Comparison of ENCODE assay signal across 9 cellular contexts in the genomic region with DNA sequence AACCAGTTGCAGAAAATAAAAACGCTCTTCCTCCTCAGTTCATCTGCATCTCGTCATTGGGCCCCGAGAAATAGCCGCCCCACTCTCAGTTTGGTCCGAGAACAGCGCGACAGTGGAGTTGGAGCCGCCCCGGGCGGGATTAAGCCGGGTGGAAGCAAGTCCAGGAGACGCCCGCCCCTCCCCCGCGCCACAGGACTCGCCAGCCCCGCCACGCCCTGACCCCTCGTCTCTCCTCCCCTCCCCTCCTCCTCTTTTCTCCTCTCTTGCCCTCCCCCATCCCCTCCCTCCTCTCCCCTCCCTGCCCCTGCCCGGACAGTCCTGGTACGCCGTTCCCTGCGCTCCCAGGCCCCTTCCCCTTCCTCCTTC.
DNase-seq lines count a peak whose midpoint lies in the region; ATAC-seq and TF ChIP-seq lines count a peak whose summit lies in the region.
"Had no signal": no experiment of that assay in that cellular context is flagged by ENCODE, and none has a peak within 500 bp of the region (broad histone marks: within the 10 kb centered on the region; RNA-seq: fewer than 3 reads in every experiment).

No MANE protein-coding gene starts in this region.

- H3K4me1 ChIP-seq in heart left ventricle (peaks cover 0 to 21% (median 4%) of the 10 kb centered on the region in 12 donors), ovary (ENCODE audit: insufficient read depth) (peaks cover 12% of the 10 kb centered on the region)
- no peaks in the 10 kb centered on the region for H3K4me1 ChIP-seq in CD8-positive, alpha-beta T cell (ENCODE audit: insufficient read depth, low read length)

- H3K4me3 Mint-ChIP-seq in CD8-positive, alpha-beta T cell: no peak overlapping the region

- peaks cover 6% of the 10 kb centered on the region for H3K36me3 Mint-ChIP-seq in CD8-positive, alpha-beta T cell

- CTCF ChIA-PET in BJ (lab: Yijun Ruan, JAX): no interaction called here
- CTCF ChIA-PET in CD8-positive, alpha-beta T cell (lab: Charles Lee): no interaction called here

- H3K27me3 ChIP-seq in BJ (ENCODE audit: control insufficient read depth, insufficient read depth, low read length) (no peaks in the 10 kb centered on the region), heart left ventricle (peaks cover 0 to 29% (median 11%) of the 10 kb centered on the region in 9 donors), ovary (no peaks in the 10 kb centered on the region)
- H3K27me3 ChIP-seq in CD8-positive, alpha-beta T cell (ENCODE audit: insufficient read depth, low read length): peaks cover 10% of the 10 kb centered on the region

- intact Hi-C loops in heart left ventricle (cut with DNase I) (no loop called here), ovary (cut with DNase I) (loop anchor here in 1 of 4 donors (5.0 kb wide), 1 partner anchor 75 kb away; no protein-coding TSS in a partner anchor)
- intact Hi-C loops in CD8-positive, alpha-beta T cell (cut with DNase I, micrococcal nuclease): no loop called here

- TF ChIP-seq POLR2A in heart left ventricle (IDR thresholded peaks at IDR 0.05) (no peak), ovary (IDR thresholded peaks at IDR 0.05) (no peak)

- WGBS in heart left ventricle, 4 donors: 8 to 14% (median 11%) methylated on average over 19 to 23 of the region's 23 CpGs
- 1 to 8% (median 3%) methylated on average over 22 to 23 of the region's 23 CpGs for WGBS in ovary, 3 donors

- POLR2A ChIA-PET in BJ (lab: Charles Lee): no interaction called here
- POLR2A ChIA-PET in CD8-positive, alpha-beta T cell (lab: Charles Lee): no interaction called here

- peaks cover 0 to 18% (median 5%) of the 10 kb centered on the region in 12 donors for H3K9me3 ChIP-seq in heart left ventricle
- H3K9me3 ChIP-seq in ovary: no peaks in the 10 kb centered on the region
- H3K9me3 ChIP-seq in CD8-positive, alpha-beta T cell (ENCODE audit: low read length): peaks cover 3% of the 10 kb centered on the region

- H3K27ac ChIP-seq in heart left ventricle: peak overlapping the region in 10 of 12 donors; percentile 50 to 83 (median 68)
- peak overlapping the region; percentile 83 to 91 for H3K27ac ChIP-seq in ovary
- H3K27ac ChIP-seq in CD8-positive, alpha-beta T cell (ENCODE audit: low read depth, low read length): no peak overlapping the region

- TF ChIP-seq EP300 in ovary (IDR thresholded peaks at IDR 0.05): no peak

- H3K36me3 ChIP-seq in BJ (ENCODE audit: control insufficient read depth, insufficient read depth, low read length) (no peaks in the 10 kb centered on the region), heart left ventricle (no peaks in the 10 kb centered on the region), ovary (no peaks in the 10 kb centered on the region)
- H3K36me3 ChIP-seq in CD8-positive, alpha-beta T cell (ENCODE audit: insufficient read depth, low read length): no peaks in the 10 kb centered on the region

- peak; percentile 27 for DNase-seq in BJ (ENCODE audit: low read depth)
- peak; percentile 71 to 91 (median 85) for DNase-seq in heart left ventricle
- DNase-seq in ovary: peak; percentile 87 to 93 (median 92)
- DNase-seq in central memory CD4-positive, alpha-beta T cell: no peak
- no peak for DNase-seq in CD8-positive, alpha-beta T cell
- DNase-seq in NCI-H1105 (lab: John Stamatoyannopoulos, UW): no peak
- DNase-seq in NOMO-1 (lab: John Stamatoyannopoulos, UW; ENCODE audit: unreplicated experiment in 2 of 2): no peak
- DNase-seq: activated naive CD4-positive, alpha-beta T cell treated with Interleukin-2 at 50 U/mL for 16 hours had no signal

- peak; percentile 73 to 93 (median 88) for ATAC-seq in heart left ventricle
- ATAC-seq in CD8-positive, alpha-beta T cell: no peak

- no peak overlapping the region for H3K27ac Mint-ChIP-seq in CD8-positive, alpha-beta T cell

- peaks cover 28% of the 10 kb centered on the region for H3K27me3 Mint-ChIP-seq in CD8-positive, alpha-beta T cell (ENCODE audit: low read depth)

- TF ChIP-seq CTCF in BJ (IDR thresholded peaks at IDR 0.05; ENCODE audit: insufficient read depth, low read depth, low read length) (no peak), WI38 (IDR thresholded peaks at IDR 0.05; ENCODE audit: low read depth, low read length) (no peak), heart left ventricle (IDR thresholded peaks at IDR 0.05) (no peak), ovary (IDR thresholded peaks at IDR 0.05) (no peak)
- TF ChIP-seq CTCF in CD8-positive, alpha-beta T cell (IDR thresholded peaks at IDR 0.05): no peak

- H3K4me3 ChIP-seq in BJ (ENCODE audit: low read depth, low read length) (peak overlapping the region; percentile 57), WI38 (ENCODE audit: low read depth, low read length) (peak overlapping the region; percentile 51), heart left ventricle (peak overlapping the region; percentile 17 to 65 (median 52)), ovary (peak overlapping the region; percentile 72)
- no peak overlapping the region for H3K4me3 ChIP-seq in CD8-positive, alpha-beta T cell (ENCODE audit: low read depth, low read length)

- H3K9me3 Mint-ChIP-seq in CD8-positive, alpha-beta T cell: peaks cover 8% of the 10 kb centered on the region

- peaks cover 1% of the 10 kb centered on the region for H3K4me1 Mint-ChIP-seq in CD8-positive, alpha-beta T cell (ENCODE audit: low read depth)

Comparison
In these comparisons a context has a peak if more than half of its experiments do, and no peak if none do; other contexts are left out.
1. DNase-seq: peak in BJ (single experiment), heart left ventricle (5 of 5) and ovary (5 of 5); none in central memory CD4-positive, alpha-beta T cell (single experiment), CD8-positive, alpha-beta T cell (0 of 7), NCI-H1105 (single experiment) and NOMO-1 (0 of 2).